ENCODE assay signal across 10 cellular contexts in genomic region chr2:157052685-157053224, GRCh38.
A peak's percentile ranks its signal among the peaks of the same experiment; 100 is the strongest.
DNase-seq lines count a peak whose midpoint lies in the region; ATAC-seq and TF ChIP-seq lines count a peak whose summit lies in the region.
"Had no signal": no experiment of that assay in that cellular context is flagged by ENCODE, and none has a peak within 500 bp of the region (broad histone marks: within the 10 kb centered on the region; RNA-seq: fewer than 3 reads in every experiment).

No MANE protein-coding gene starts in this region.

- TF ChIP-seq CTCF in fibroblast of mammary gland (conservative IDR thresholded peaks at IDR 0.05; ENCODE audit: control insufficient read depth, insufficient read depth, low read depth, low read length): no peak

- no peak overlapping the region for H3K4me3 ChIP-seq in SJSA1
- no peak overlapping the region for H3K4me3 ChIP-seq in fibroblast of mammary gland (ENCODE audit: control insufficient read depth, low read depth, low read length)

- no peaks in the 10 kb centered on the region for H3K9me3 ChIP-seq in SJSA1 (replicated peaks)

- H3K4me1 ChIP-seq in SJSA1 (replicated peaks): peaks cover 25% of the 10 kb centered on the region

- H3K27me3 ChIP-seq in SJSA1 (replicated peaks): no peaks in the 10 kb centered on the region

- no peaks in the 10 kb centered on the region for H3K36me3 ChIP-seq in SJSA1

- no peak for ATAC-seq in HG03565 (IDR thresholded peaks at IDR 0.05; ENCODE audit: unreplicated experiment)
- ATAC-seq: activated T-helper 17 cell treated with anti-CD3 and anti-CD28 coated beads, Interleukin-2, amount 50 U/mL, for 72 hours; natural killer cell treated with Interleukin-12 subunit alpha and Interleukin-12 subunit beta and Interleukin-15 and Interleukin-18, amount 100 ng/mL, for 72 hours had no signal

- H3K27ac ChIP-seq in SJSA1: 0 out of 2 replicates have a peak overlapping the region, but pooled peaks have one; percentile 4

- DNase-seq in HCEC 1CT (peak; percentile 91), SJSA1 (ENCODE audit: low read depth in 1 of 2, low spot score in 2 of 2) (peak; percentile 35 to 43), fibroblast of mammary gland (ENCODE audit: low read depth) (peak; percentile 86), smooth muscle cell of the brain vasculature (ENCODE audit: low read depth, low spot score) (peak; percentile 21), ecto neural progenitor cell (ENCODE audit: low spot score) (no peak)
- DNase-seq in activated naive CD4-positive, alpha-beta T cell treated with anti-CD3 and anti-CD28 coated beads, Interleukin-2, amount 50 U/mL, for 16 hours: no peak
- DNase-seq: NCI-H1436 treated with DMSO at 0.1 percent for 48 hours had no signal

Comparison
In these comparisons a context has a peak if more than half of its experiments do, and no peak if none do; other contexts are left out.
1. DNase-seq: peak in HCEC 1CT (single experiment), SJSA1 (2 of 2), fibroblast of mammary gland (single experiment) and smooth muscle cell of the brain vasculature (single experiment); none in ecto neural progenitor cell (single experiment) and activated naive CD4-positive, alpha-beta T cell treated with anti-CD3 and anti-CD28 coated beads, Interleukin-2, amount 50 U/mL, for 16 hours (single experiment).